Comparison of ENCODE assay signal across 8 cellular contexts in the genomic region with DNA sequence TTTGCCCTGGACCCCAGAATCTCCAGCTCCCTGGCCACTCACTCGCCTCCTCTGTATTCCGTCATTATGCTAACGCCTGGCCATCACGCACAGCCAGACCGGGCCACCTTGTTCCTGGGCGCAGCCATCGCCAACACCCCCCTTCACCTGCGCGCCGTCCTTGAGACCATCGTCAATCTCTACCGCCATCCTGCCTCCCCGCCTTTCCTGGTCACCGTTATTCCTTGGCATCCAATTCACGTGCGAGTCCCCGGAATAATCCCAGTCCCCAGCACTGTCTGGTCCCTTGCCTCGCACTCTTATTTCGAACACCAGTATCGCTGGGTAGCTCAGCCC. TPM values are rescaled to one million over a fixed set of nuclear protein-coding genes. Genes with fewer than 3 reads are reported as not detected.
DNase-seq lines count a peak whose midpoint lies in the region; ATAC-seq, FAIRE-seq and TF ChIP-seq lines count a peak whose summit lies in the region.

No MANE protein-coding gene starts in this region.

- POLR2A ChIA-PET in CD4-positive, alpha-beta T cell (lab: Charles Lee) = interaction anchor here (0.6 to 4.6 kb wide), 6 partner anchors 20 to 365 kb away, joined by 3 to 35 read pairs (median 6); partner anchors contain the start of genes ARMC5, HSD3B7, KAT8 and STX4

- peaks cover 15% of the 10 kb centered on the region for H4K20me1 ChIP-seq in astrocyte (ENCODE audit: insufficient read depth, low read length)

- H3K9me3 Mint-ChIP-seq in CD4-positive, alpha-beta T cell = no peaks in the 10 kb centered on the region
- no peaks in the 10 kb centered on the region for H3K9me3 Mint-ChIP-seq in astrocyte (ENCODE audit: unreplicated experiment)
- H3K9me3 Mint-ChIP-seq in stimulated activated naive CD8-positive, alpha-beta T cell treated with anti-CD3 and anti-CD28 coated beads, Interleukin-15, amount 100 ng/mL, for 72 hours = peaks cover 0 to 5% of the 10 kb centered on the region in 2 donors

- peak overlapping the region; percentile 83 for H3K27ac Mint-ChIP-seq in CD4-positive, alpha-beta T cell
- peak overlapping the region; percentile 85 for H3K27ac Mint-ChIP-seq in astrocyte (ENCODE audit: unreplicated experiment)
- peak overlapping the region; percentile 97 to 98 for H3K27ac Mint-ChIP-seq in stimulated activated naive CD8-positive, alpha-beta T cell treated with anti-CD3 and anti-CD28 coated beads, Interleukin-15, amount 100 ng/mL, for 72 hours

- H3K4me1 ChIP-seq in astrocyte (ENCODE audit: insufficient read depth, low read length) = peaks cover 4% of the 10 kb centered on the region

- peaks cover 41% of the 10 kb centered on the region for H3K79me2 ChIP-seq in astrocyte (ENCODE audit: insufficient read depth, low read length)

- H3K4me3 ChIP-seq in astrocyte (ENCODE audit: insufficient read depth, low read depth, low read length) = peak overlapping the region; percentile 93

- CTCF ChIA-PET in CD4-positive, alpha-beta T cell (lab: Charles Lee) = interaction anchor here (0.6 to 2.8 kb wide), 3 partner anchors 14 to 302 kb away, joined by 3 to 13 read pairs (median 4); partner anchors contain the start of gene BCKDK

- peak overlapping the region; percentile 80 for H2AFZ ChIP-seq in astrocyte (ENCODE audit: low read depth, low read length)

- peaks cover 34% of the 10 kb centered on the region for H3K4me1 Mint-ChIP-seq in CD4-positive, alpha-beta T cell (ENCODE audit: low read depth)
- H3K4me1 Mint-ChIP-seq in astrocyte (ENCODE audit: low read depth, unreplicated experiment) = peaks cover 10% of the 10 kb centered on the region
- peaks cover 42% of the 10 kb centered on the region for H3K4me1 Mint-ChIP-seq in stimulated activated naive CD8-positive, alpha-beta T cell treated with anti-CD3 and anti-CD28 coated beads, Interleukin-15, amount 100 ng/mL, for 72 hours

- no peak for ATAC-seq in CD4-positive, alpha-beta T cell (ENCODE audit: poor library complexity)
- peak; percentile 3 for ATAC-seq in HG03135 (IDR thresholded peaks at IDR 0.05; ENCODE audit: unreplicated experiment)
- no peak for ATAC-seq in stimulated activated naive CD8-positive, alpha-beta T cell treated with anti-CD3 and anti-CD28 coated beads, Interleukin-15, amount 100 ng/mL, for 72 hours
- no peak for ATAC-seq in GM19035 (IDR thresholded peaks at IDR 0.05; ENCODE audit: unreplicated experiment)

- no peaks in the 10 kb centered on the region for H3K27me3 Mint-ChIP-seq in CD4-positive, alpha-beta T cell
- H3K27me3 Mint-ChIP-seq in astrocyte (ENCODE audit: low read depth, unreplicated experiment) = no peaks in the 10 kb centered on the region
- no peaks in the 10 kb centered on the region for H3K27me3 Mint-ChIP-seq in stimulated activated naive CD8-positive, alpha-beta T cell treated with anti-CD3 and anti-CD28 coated beads, Interleukin-15, amount 100 ng/mL, for 72 hours

- peak overlapping the region; percentile 84 for H3K27ac ChIP-seq in CD4-positive, alpha-beta T cell (ENCODE audit: low read depth, low read length)
- peak overlapping the region; percentile 59 for H3K27ac ChIP-seq in astrocyte (ENCODE audit: low read depth, low read length)

- peak overlapping the region; percentile 93 for H3K4me3 Mint-ChIP-seq in CD4-positive, alpha-beta T cell
- peak overlapping the region; percentile 98 for H3K4me3 Mint-ChIP-seq in astrocyte (ENCODE audit: unreplicated experiment)
- peak overlapping the region; percentile 95 to 98 for H3K4me3 Mint-ChIP-seq in stimulated activated naive CD8-positive, alpha-beta T cell treated with anti-CD3 and anti-CD28 coated beads, Interleukin-15, amount 100 ng/mL, for 72 hours

- no peak for FAIRE-seq in astrocyte (lab: Jason Lieb, UNC)

- no peaks in the 10 kb centered on the region for H3K27me3 ChIP-seq in CD4-positive, alpha-beta T cell (ENCODE audit: control insufficient read depth, insufficient read depth, low read length)
- no peaks in the 10 kb centered on the region for H3K27me3 ChIP-seq in astrocyte (ENCODE audit: insufficient read depth, low read length)

- H3K9ac ChIP-seq in astrocyte (ENCODE audit: low read length) = peak overlapping the region; percentile 87

- no peak for DNase-seq in CD4-positive, alpha-beta T cell
- no peak for DNase-seq in astrocyte (ENCODE audit: low read depth)
- DNase-seq in iris pigment epithelial cell (ENCODE audit: low read depth) = peak; percentile 16
- DNase-seq in stimulated activated naive CD8-positive, alpha-beta T cell treated with anti-CD3 and anti-CD28 coated beads, Interleukin-15, amount 100 ng/mL, for 72 hours = no peak
- no peak for DNase-seq in NCI-H1436 treated with DMSO at 0.1 percent for 48 hours (lab: John Stamatoyannopoulos, UW)
- DNase-seq in germinal center (ENCODE audit: low spot score) = no peak

- peaks cover 26% of the 10 kb centered on the region for H3K36me3 Mint-ChIP-seq in CD4-positive, alpha-beta T cell (ENCODE audit: low read depth)
- peaks cover 4% of the 10 kb centered on the region for H3K36me3 Mint-ChIP-seq in astrocyte (ENCODE audit: low read depth, unreplicated experiment)

- peaks cover 8% of the 10 kb centered on the region for H3K36me3 ChIP-seq in astrocyte (ENCODE audit: insufficient read depth, low read length)

- TF ChIP-seq CTCF in CD4-positive, alpha-beta T cell (IDR thresholded peaks at IDR 0.05) = no peak
- no peak for TF ChIP-seq CTCF in astrocyte (IDR thresholded peaks at IDR 0.05; ENCODE audit: insufficient read depth, low read depth, low read length)

- no peaks in the 10 kb centered on the region for H3K9me3 ChIP-seq in CD4-positive, alpha-beta T cell (ENCODE audit: control insufficient read depth, low read length)
- no peaks in the 10 kb centered on the region for H3K9me3 ChIP-seq in astrocyte (ENCODE audit: insufficient read depth, low read depth, low read length)

- H3K4me2 ChIP-seq in astrocyte (ENCODE audit: low read length) = peak overlapping the region; percentile 97

- intact Hi-C loops in CD4-positive, alpha-beta T cell (cut with DNase I, micrococcal nuclease) = loop anchor here (1.0 to 2.0 kb wide), 5 partner anchors 19 to 172 kb away; partner anchors contain the start of genes ZNF646 (in 2 of the 2), ZNF668 (in 2 of the 2) and HSD3B7 (in 1 of the 2)

RNA-seq across cellular contexts. Expression of gene VKORC1, which starts 0.5 kb away (rescaled TPM):
- total RNA-seq in CD4-positive, alpha-beta T cell = 10 to 100 TPM; 19.0 to 19.2 TPM
- total RNA-seq in astrocyte = 133 and 156 TPM in 2 replicates

RNA-seq across cellular contexts. Expression of gene PRSS53, which starts 5.3 kb away (rescaled TPM):
- total RNA-seq in CD4-positive, alpha-beta T cell = 1 to 10 TPM; 3.5 to 3.9 TPM
- total RNA-seq in astrocyte = 3.4 and 7.1 TPM in 2 replicates

RNA-seq across cellular contexts. Expression of gene BCKDK, which starts 14.1 kb away (rescaled TPM):
- 1 to 10 TPM; 4.3 to 5.8 TPM for total RNA-seq in CD4-positive, alpha-beta T cell
- 44.9 and 47.7 TPM in 2 replicates for total RNA-seq in astrocyte

RNA-seq across cellular contexts. Expression of gene ZNF646, which starts 19.8 kb away (rescaled TPM):
- 10 to 100 TPM; 14.3 to 16.6 TPM for total RNA-seq in CD4-positive, alpha-beta T cell
- 16.5 and 17.2 TPM in 2 replicates for total RNA-seq in astrocyte

RNA-seq across cellular contexts. Expression of gene ZNF668, which starts 20.0 kb away (rescaled TPM):
- 1 to 10 TPM; 4.5 to 6.0 TPM for total RNA-seq in CD4-positive, alpha-beta T cell
- total RNA-seq in astrocyte = 18.6 and 21.6 TPM in 2 replicates
